ENCODE assay signal across 25 cellular contexts in the genomic region with DNA sequence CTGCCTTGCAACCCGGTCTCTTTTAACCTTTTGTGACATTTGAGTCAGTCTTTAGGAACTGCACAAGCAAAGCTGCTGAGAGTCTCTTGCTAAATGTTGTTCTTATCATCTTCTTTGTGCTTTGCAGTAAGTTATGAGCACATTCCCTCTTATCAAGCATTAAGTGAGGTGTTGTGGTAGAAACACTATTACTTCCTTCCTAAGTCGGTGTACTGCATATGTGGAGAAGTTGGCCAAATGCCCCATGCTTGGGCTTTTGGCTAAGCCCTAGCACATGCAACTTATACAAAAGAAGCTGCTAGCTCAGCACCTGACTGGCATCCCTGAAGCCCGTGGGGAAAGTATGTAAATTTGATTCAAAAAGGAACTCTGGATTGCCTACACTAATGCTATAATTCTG.
DNase-seq lines count a peak whose midpoint lies in the region; ATAC-seq, FAIRE-seq and TF ChIP-seq lines count a peak whose summit lies in the region.
"Had no signal": no experiment of that assay in that cellular context is flagged by ENCODE, and none has a peak within 500 bp of the region (broad histone marks: within the 10 kb centered on the region; RNA-seq: fewer than 3 reads in every experiment).

No MANE protein-coding gene starts in this region.

- no peak for TF ChIP-seq CTCF in SK-N-SH (IDR thresholded peaks at IDR 0.05)
- TF ChIP-seq CTCF in brain (conservative IDR thresholded peaks at IDR 0.05) = no peak
- no peak for TF ChIP-seq CTCF in GM20000 (IDR thresholded peaks at IDR 0.05; ENCODE audit: extremely low read depth, missing control alignments)
- TF ChIP-seq CTCF in pancreas (IDR thresholded peaks at IDR 0.05) = no peak

- H3K9me3 ChIP-seq in SK-N-SH (no peaks in the 10 kb centered on the region), pancreas (no peaks in the 10 kb centered on the region)
- H3K9me3 ChIP-seq: heart right ventricle, right lobe of liver, tibial nerve had no signal

- H3K9ac ChIP-seq in SK-N-SH = no peak overlapping the region

- H3K27me3 ChIP-seq in SK-N-SH (ENCODE audit: insufficient read depth) (no peaks in the 10 kb centered on the region), pancreas (no peaks in the 10 kb centered on the region)
- H3K27me3 ChIP-seq: heart right ventricle, right lobe of liver, tibial nerve had no signal

- POLR2A ChIA-PET in SK-N-SH (lab: Yijun Ruan, JAX) = interaction anchor here (0.8 to 1.8 kb wide), 4 partner anchors 135 to 796 kb away, joined by 3 to 6 read pairs (median 4); a partner anchor contains a TSS

- H3K4me1 ChIP-seq in SK-N-SH (ENCODE audit: control insufficient read depth in 1 of 2, insufficient read depth in 2 of 2, low read depth in 1 of 2, low read length in 1 of 2) = peaks cover 23 to 26% of the 10 kb centered on the region in 2 experiments
- H3K4me1 ChIP-seq in pancreas = no peaks in the 10 kb centered on the region
- H3K4me1 ChIP-seq: right lobe of liver had no signal

- H3K79me2 ChIP-seq in SK-N-SH (ENCODE audit: insufficient read depth) = no peaks in the 10 kb centered on the region

- H3K27ac ChIP-seq in SK-N-SH (ENCODE audit: low read depth in 2 of 2, low read length in 1 of 2) = peak overlapping the region in 1 of 2 experiments; percentile 98; a peak in 2 of 4 replicates
- H3K27ac ChIP-seq in pancreas = no peak overlapping the region
- H3K27ac ChIP-seq: heart right ventricle, right lobe of liver, RWPE1, tibial nerve had no signal

- no peaks in the 10 kb centered on the region for H4K20me1 ChIP-seq in SK-N-SH (ENCODE audit: insufficient read depth)

- ATAC-seq in SK-N-SH treated with all-trans-retinoic acid at 6 μM for 48 hours (no peak; the same call in 1 of the 3 replicates), HG03457 (IDR thresholded peaks at IDR 0.05; ENCODE audit: unreplicated experiment) (no peak), GM21423 (IDR thresholded peaks at IDR 0.05; ENCODE audit: unreplicated experiment) (no peak), pancreas (no peak)
- ATAC-seq: activated CD8-positive, alpha-beta memory T cell treated with anti-CD3 and anti-CD28 coated beads, Interleukin-2, amount 10 ng/mL, durations not matched to agents 7 days and 5 days; activated T-cell treated with anti-CD3 and anti-CD28 coated beads, Interleukin-2, amount 50 U/mL, for 72 hours had no signal

- H3K4me3 Mint-ChIP-seq in brain = no peak overlapping the region
- H3K4me3 Mint-ChIP-seq: activated CD8-positive, alpha-beta memory T cell treated with anti-CD3 and anti-CD28 coated beads, Interleukin-2, amount 10 ng/mL, durations not matched to agents 7 days and 5 days; activated naive CD4-positive, alpha-beta T cell treated with anti-CD3 and anti-CD28 coated beads for 36 hours; activated T-cell treated with anti-CD3 and anti-CD28 coated beads, Interleukin-2, amount 50 U/mL, for 72 hours; CD4-positive, alpha-beta memory T cell; stimulated activated naive CD8-positive, alpha-beta T cell treated with anti-CD3 and anti-CD28 coated beads, Interleukin-15, Interleukin-2, amounts not matched to agents 100 ng/mL and 50 ng/mL, for 24 hours; WTC11 had no signal

- H3K36me3 ChIP-seq in SK-N-SH (replicated peaks in 1 of 2; ENCODE audit: control insufficient read depth in 1 of 2, insufficient read depth in 2 of 2, low read length in 1 of 2) (no peaks in the 10 kb centered on the region), pancreas (no peaks in the 10 kb centered on the region)
- H3K36me3 ChIP-seq: heart right ventricle, right lobe of liver, tibial nerve had no signal

- no peak overlapping the region for H3K4me3 ChIP-seq in SK-N-SH (ENCODE audit: low read depth in 2 of 2, low read length in 1 of 2)
- H3K4me3 ChIP-seq in pancreas = no peak overlapping the region
- H3K4me3 ChIP-seq: heart right ventricle, right lobe of liver, tibial nerve had no signal

- CTCF ChIA-PET in SK-N-SH (lab: Yijun Ruan, JAX) = interaction anchor here (0.7 to 5.1 kb wide), 19 partner anchors 133 to 1607 kb away, joined by 3 to 35 read pairs (median 4); a partner anchor contains a TSS

- H3K9me3 Mint-ChIP-seq in brain = no peaks in the 10 kb centered on the region
- H3K9me3 Mint-ChIP-seq: activated naive CD4-positive, alpha-beta T cell treated with anti-CD3 and anti-CD28 coated beads for 36 hours; activated T-cell treated with anti-CD3 and anti-CD28 coated beads, Interleukin-2, amount 50 U/mL, for 72 hours; stimulated activated naive CD8-positive, alpha-beta T cell treated with anti-CD3 and anti-CD28 coated beads, Interleukin-15, Interleukin-2, amounts not matched to agents 100 ng/mL and 50 ng/mL, for 24 hours; WTC11 had no signal

- no peaks in the 10 kb centered on the region for H3K36me3 Mint-ChIP-seq in brain
- H3K36me3 Mint-ChIP-seq: activated CD8-positive, alpha-beta memory T cell treated with anti-CD3 and anti-CD28 coated beads, Interleukin-2, amount 10 ng/mL, durations not matched to agents 7 days and 5 days; CD4-positive, alpha-beta memory T cell; naive B cell; WTC11 had no signal

- no peaks in the 10 kb centered on the region for H3K9me2 ChIP-seq in SK-N-SH

- H3F3A ChIP-seq in SK-N-SH (replicated peaks; ENCODE audit: insufficient read depth) = no peaks in the 10 kb centered on the region

- intact Hi-C loops in pancreas (cut with DNase I) = no loop called here

- 62% methylated on average over 3 of the region's 3 CpGs for WGBS in SK-N-SH (ENCODE audit: low lambda C conversion rate)
- 44 to 46% methylated on average over 3 of the region's 3 CpGs for WGBS in pancreas, 2 donors

- H2AFZ ChIP-seq in SK-N-SH (ENCODE audit: low read depth) = peak overlapping the region; percentile 68; the same call in 1 of the 2 replicates

- no peak for FAIRE-seq in pancreas (lab: Jason Lieb, UNC)

- no peak for TF ChIP-seq RAD21 in SK-N-SH (IDR thresholded peaks at IDR 0.05; ENCODE audit: low read length)

- no peak for DNase-seq in SK-N-SH
- peak; percentile 28 to 32 for DNase-seq in lung microvascular endothelial cell (ENCODE audit: low read depth in 2 of 2)
- no peak for DNase-seq in GM20000 (ENCODE audit: low spot score)
- no peak for DNase-seq in pancreas
- DNase-seq: 8988T; activated CD4-positive, alpha-beta T cell treated with anti-CD3 and anti-CD28 coated beads, Interleukin-2, amount 50 U/mL, for 1 hour; activated CD8-positive, alpha-beta memory T cell treated with anti-CD3 and anti-CD28 coated beads, Interleukin-2, amount 10 ng/mL, durations not matched to agents 7 days and 5 days; activated naive CD4-positive, alpha-beta T cell treated with anti-CD3 and anti-CD28 coated beads for 36 hours; activated T-cell treated with anti-CD3 and anti-CD28 coated beads, Interleukin-2, amount 50 U/mL, for 72 hours; amniotic stem cell; CD4-positive, alpha-beta memory T cell; cortex of kidney; mesendoderm; naive B cell; NCI-H187 had no signal

- peaks cover 27% of the 10 kb centered on the region for H3K4me1 Mint-ChIP-seq in brain
- H3K4me1 Mint-ChIP-seq: activated CD8-positive, alpha-beta memory T cell treated with anti-CD3 and anti-CD28 coated beads, Interleukin-2, amount 10 ng/mL, durations not matched to agents 7 days and 5 days; CD4-positive, alpha-beta memory T cell; naive B cell had no signal

- H3K27me3 Mint-ChIP-seq in brain = no peaks in the 10 kb centered on the region
- H3K27me3 Mint-ChIP-seq: activated CD8-positive, alpha-beta memory T cell treated with anti-CD3 and anti-CD28 coated beads, Interleukin-2, amount 10 ng/mL, durations not matched to agents 7 days and 5 days; CD4-positive, alpha-beta memory T cell; naive B cell had no signal

- no peak overlapping the region for H3K4me2 ChIP-seq in SK-N-SH

- TF ChIP-seq EP300 in SK-N-SH (IDR thresholded peaks at IDR 0.05; ENCODE audit: borderline replicate concordance in 1 of 2, low read depth in 1 of 2, low read length in 1 of 2) = no peak

- H3K27ac Mint-ChIP-seq in brain = peak overlapping the region in 3 of 5 experiments; percentile 73 to 91 (median 78)
- H3K27ac Mint-ChIP-seq: activated CD8-positive, alpha-beta memory T cell treated with anti-CD3 and anti-CD28 coated beads, Interleukin-2, amount 10 ng/mL, durations not matched to agents 7 days and 5 days; activated naive CD4-positive, alpha-beta T cell treated with anti-CD3 and anti-CD28 coated beads for 36 hours; activated T-cell treated with anti-CD3 and anti-CD28 coated beads, Interleukin-2, amount 50 U/mL, for 72 hours; CD4-positive, alpha-beta memory T cell; naive B cell; stimulated activated naive CD8-positive, alpha-beta T cell treated with anti-CD3 and anti-CD28 coated beads, Interleukin-15, Interleukin-2, amounts not matched to agents 100 ng/mL and 50 ng/mL, for 24 hours; WTC11 had no signal

TF ChIP-seq in SK-N-SH, 30 proteins besides CTCF, POLR2A, EP300 and RAD21 (continues in another document):
- no peak for TF ChIP-seq NFIC (IDR thresholded peaks at IDR 0.05; ENCODE audit: borderline replicate concordance)
- TF ChIP-seq FOXM1 (IDR thresholded peaks at IDR 0.05; ENCODE audit: low read depth) = no peak
- TF ChIP-seq, protein P1, sequence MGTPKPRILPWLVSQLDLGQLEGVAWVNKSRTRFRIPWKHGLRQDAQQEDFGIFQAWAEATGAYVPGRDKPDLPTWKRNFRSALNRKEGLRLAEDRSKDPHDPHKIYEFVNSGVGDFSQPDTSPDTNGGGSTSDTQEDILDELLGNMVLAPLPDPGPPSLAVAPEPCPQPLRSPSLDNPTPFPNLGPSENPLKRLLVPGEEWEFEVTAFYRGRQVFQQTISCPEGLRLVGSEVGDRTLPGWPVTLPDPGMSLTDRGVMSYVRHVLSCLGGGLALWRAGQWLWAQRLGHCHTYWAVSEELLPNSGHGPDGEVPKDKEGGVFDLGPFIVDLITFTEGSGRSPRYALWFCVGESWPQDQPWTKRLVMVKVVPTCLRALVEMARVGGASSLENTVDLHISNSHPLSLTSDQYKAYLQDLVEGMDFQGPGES (IDR thresholded peaks at IDR 0.05; ENCODE audit: low read depth, low read length) = no peak
- no peak for TF ChIP-seq CHD2 (IDR thresholded peaks at IDR 0.05; ENCODE audit: low read length, partially characterized antibody)

TF ChIP-seq in SK-N-SH treated with all-trans-retinoic acid at 6 μM for 48 hours, 23 proteins besides CTCF, POLR2A, EP300 and RAD21 (continues in another document):
- TF ChIP-seq ZNF565 (CRISPR knock-in tag; conservative IDR thresholded peaks at IDR 0.05; ENCODE audit: low read depth) (no peak), ZFP30 (CRISPR knock-in tag; IDR thresholded peaks at IDR 0.05) (no peak), PPARA (CRISPR knock-in tag; IDR thresholded peaks at IDR 0.05; ENCODE audit: borderline replicate concordance) (no peak), ZNF8 (CRISPR knock-in tag; IDR thresholded peaks at IDR 0.05) (no peak)

Comparison
In these comparisons a context has a peak if more than half of its experiments do, and no peak if none do; other contexts are left out.
1. DNase-seq: peak in lung microvascular endothelial cell (2 of 2); none in SK-N-SH (single experiment), GM20000 (single experiment) and pancreas (0 of 6).